9 cellular contexts compared by ENCODE assay signal in the genomic region with DNA sequence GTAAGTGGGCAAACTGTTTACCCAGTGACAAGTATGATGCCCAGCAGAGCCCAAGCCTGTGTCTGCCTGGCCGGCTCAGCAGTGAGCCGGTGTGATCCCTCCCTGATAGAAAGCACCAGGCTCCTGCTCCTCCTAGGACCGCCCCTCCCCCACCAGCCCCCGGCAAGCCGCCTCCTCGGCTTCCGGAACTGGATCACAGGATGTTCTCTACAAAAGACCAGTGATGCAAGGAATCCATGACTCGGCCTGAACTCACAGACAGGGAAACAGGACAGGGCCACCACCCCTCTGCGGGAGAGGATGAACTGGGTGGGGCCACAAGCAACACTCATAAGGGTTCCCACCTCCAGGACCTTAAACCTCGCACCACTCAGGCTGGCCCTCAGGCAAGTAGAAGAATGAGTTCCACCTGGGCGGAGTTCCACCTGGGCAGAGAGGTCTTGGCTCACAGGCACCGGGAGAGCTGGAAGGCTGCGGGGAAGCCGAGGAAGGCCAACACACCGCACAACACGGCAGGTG. TPM values are rescaled to one million over a fixed set of nuclear protein-coding genes. Genes with fewer than 3 reads are reported as not detected.
A peak's percentile ranks its signal among the peaks of the same experiment; 100 is the strongest.
DNase-seq lines count a peak whose midpoint lies in the region; ATAC-seq and TF ChIP-seq lines count a peak whose summit lies in the region.
"Had no signal": no experiment of that assay in that cellular context is flagged by ENCODE, and none has a peak within 500 bp of the region (broad histone marks: within the 10 kb centered on the region; RNA-seq: fewer than 3 reads in every experiment).

No MANE protein-coding gene starts in this region.

- TF ChIP-seq POLR2A in breast epithelium (IDR thresholded peaks at IDR 0.05), result no peak

- intact Hi-C loops in breast epithelium (cut with DNase I; ENCODE audit: low total_unique reads), result no loop called here
- intact Hi-C loops in upper lobe of right lung (cut with DNase I), result no loop called here

- DNase-seq in DMS 273 (lab: John Stamatoyannopoulos, UW; ENCODE audit: unreplicated experiment), result peak; percentile 63
- DNase-seq in DMS 273 treated with DMSO at 0.1 percent for 48 hours (lab: John Stamatoyannopoulos, UW), result no peak
- peak; percentile 60 to 83 for DNase-seq in breast epithelium (ENCODE audit: low spot score in 2 of 2)
- peak; percentile 87 for DNase-seq in iris pigment epithelial cell (ENCODE audit: low read depth)
- DNase-seq in upper lobe of right lung, result peak; percentile 77
- DNase-seq in SKM-1 treated with dmso at 0.1 percent for 144 hours (lab: John Stamatoyannopoulos, UW; ENCODE audit: unreplicated experiment), result no peak
- no peak for DNase-seq in activated T-cell treated with anti-CD3 and anti-CD28 coated beads, Interleukin-2, amount 50 U/mL, for 48 hours

- H3K9me3 ChIP-seq in breast epithelium (peaks cover 0 to 3% of the 10 kb centered on the region in 2 donors), upper lobe of right lung (no peaks in the 10 kb centered on the region)

- TF ChIP-seq CTCF in breast epithelium (IDR thresholded peaks at IDR 0.05) (no peak), upper lobe of right lung (IDR thresholded peaks at IDR 0.05) (no peak)

- H3K27ac ChIP-seq in breast epithelium, result peak overlapping the region; percentile 70 to 80
- H3K27ac ChIP-seq in upper lobe of right lung, result no peak overlapping the region
- H3K27ac ChIP-seq: 22Rv1 had no signal

- H3K27me3 ChIP-seq in breast epithelium (no peaks in the 10 kb centered on the region), upper lobe of right lung (no peaks in the 10 kb centered on the region)

- H3K36me3 ChIP-seq in breast epithelium (no peaks in the 10 kb centered on the region), upper lobe of right lung (no peaks in the 10 kb centered on the region)

- H3K4me1 ChIP-seq in breast epithelium (no peaks in the 10 kb centered on the region), upper lobe of right lung (peaks cover 4% of the 10 kb centered on the region)

- H3K4me3 ChIP-seq in breast epithelium (peak overlapping the region in 2 of 3 donors; percentile 7 to 33), upper lobe of right lung (no peak overlapping the region)

- peak; percentile 77 for ATAC-seq in upper lobe of right lung
- ATAC-seq in GM18870 (IDR thresholded peaks at IDR 0.05; ENCODE audit: unreplicated experiment), result no peak

RNA-seq across cellular contexts. Expression of gene ACOT7, which starts 7.8 kb away (rescaled TPM):
- total RNA-seq in breast epithelium, result 10 to 100 TPM in 2 of 3 donors, 1 to 10 TPM in 1; 9.4 to 12.8 (median 11.5) TPM
- 22.8 TPM for total RNA-seq in upper lobe of right lung

RNA-seq across cellular contexts. Expression of gene HES2, which starts 34.0 kb away (rescaled TPM):
- total RNA-seq in breast epithelium (1 to 10 TPM in 2 of 3 donors, not detected in 1; 3.4 to 3.6 TPM), upper lobe of right lung (5.7 TPM)

RNA-seq across cellular contexts. Expression of gene ESPN, which starts 38.8 kb away (rescaled TPM):
- total RNA-seq in breast epithelium (10 to 100 TPM in 2 of 3 donors, not detected in 1; 10.8 to 11.1 TPM), upper lobe of right lung (4.3 TPM)

Comparison
In these comparisons a context has a peak if more than half of its experiments do, and no peak if none do; other contexts are left out.
1. DNase-seq: peak in DMS 273 (single experiment), breast epithelium (2 of 2), iris pigment epithelial cell (single experiment) and upper lobe of right lung (single experiment); none in DMS 273 treated with DMSO at 0.1 percent for 48 hours (single experiment), SKM-1 treated with dmso at 0.1 percent for 144 hours (single experiment) and activated T-cell treated with anti-CD3 and anti-CD28 coated beads, Interleukin-2, amount 50 U/mL, for 48 hours (0 of 2).